1 cellular context compared by ENCODE assay signal in the genomic region with DNA sequence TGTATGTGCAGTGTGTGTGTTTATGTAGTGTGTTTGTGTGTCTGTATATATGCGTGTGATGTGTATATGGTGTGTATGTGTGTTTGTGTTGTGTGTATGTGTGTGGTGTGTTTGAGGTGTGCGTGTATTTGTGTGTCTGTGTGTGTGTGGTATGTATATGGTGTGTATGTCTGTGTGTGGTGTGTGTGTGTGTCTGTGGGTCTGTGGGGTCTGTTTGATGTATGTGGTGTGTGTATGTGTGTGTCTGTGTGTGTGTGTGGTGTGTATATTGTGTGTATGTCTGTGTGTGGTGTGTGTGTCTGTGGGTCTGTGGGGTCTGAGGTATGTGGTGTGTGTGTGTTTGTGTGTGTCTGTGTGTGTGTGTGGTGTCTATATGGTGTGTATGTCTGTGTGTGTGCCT.
TF ChIP-seq lines count a peak whose summit lies in the region.

No MANE protein-coding gene starts in this region.

TF ChIP-seq in HEK293, 187 proteins besides CTCF, POLR2A, EP300 and RAD21 (continued from another document):
- TF ChIP-seq, protein P1, sequence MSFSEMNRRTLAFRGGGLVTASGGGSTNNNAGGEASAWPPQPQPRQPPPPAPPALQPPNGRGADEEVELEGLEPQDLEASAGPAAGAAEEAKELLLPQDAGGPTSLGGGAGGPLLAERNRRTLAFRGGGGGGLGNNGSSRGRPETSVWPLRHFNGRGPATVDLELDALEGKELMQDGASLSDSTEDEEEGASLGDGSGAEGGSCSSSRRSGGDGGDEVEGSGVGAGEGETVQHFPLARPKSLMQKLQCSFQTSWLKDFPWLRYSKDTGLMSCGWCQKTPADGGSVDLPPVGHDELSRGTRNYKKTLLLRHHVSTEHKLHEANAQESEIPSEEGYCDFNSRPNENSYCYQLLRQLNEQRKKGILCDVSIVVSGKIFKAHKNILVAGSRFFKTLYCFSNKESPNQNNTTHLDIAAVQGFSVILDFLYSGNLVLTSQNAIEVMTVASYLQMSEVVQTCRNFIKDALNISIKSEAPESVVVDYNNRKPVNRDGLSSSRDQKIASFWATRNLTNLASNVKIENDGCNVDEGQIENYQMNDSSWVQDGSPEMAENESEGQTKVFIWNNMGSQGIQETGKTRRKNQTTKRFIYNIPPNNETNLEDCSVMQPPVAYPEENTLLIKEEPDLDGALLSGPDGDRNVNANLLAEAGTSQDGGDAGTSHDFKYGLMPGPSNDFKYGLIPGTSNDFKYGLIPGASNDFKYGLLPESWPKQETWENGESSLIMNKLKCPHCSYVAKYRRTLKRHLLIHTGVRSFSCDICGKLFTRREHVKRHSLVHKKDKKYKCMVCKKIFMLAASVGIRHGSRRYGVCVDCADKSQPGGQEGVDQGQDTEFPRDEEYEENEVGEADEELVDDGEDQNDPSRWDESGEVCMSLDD (tag by site-specific recombination; IDR thresholded peaks at IDR 0.05) = no peak
- no peak for TF ChIP-seq ZNF354C (tag by site-specific recombination; IDR thresholded peaks at IDR 0.05; ENCODE audit: borderline replicate concordance, low read depth)
- peak; percentile 16; the same call in 1 of the 2 replicates for TF ChIP-seq ZNF398 (tag by site-specific recombination; IDR thresholded peaks at IDR 0.05)
- TF ChIP-seq ZNF776 (tag by site-specific recombination; IDR thresholded peaks at IDR 0.05; ENCODE audit: borderline replicate concordance) = 0 out of 2 replicates have a peak, but pooled peaks have one; percentile 47
- TF ChIP-seq, protein P2, sequence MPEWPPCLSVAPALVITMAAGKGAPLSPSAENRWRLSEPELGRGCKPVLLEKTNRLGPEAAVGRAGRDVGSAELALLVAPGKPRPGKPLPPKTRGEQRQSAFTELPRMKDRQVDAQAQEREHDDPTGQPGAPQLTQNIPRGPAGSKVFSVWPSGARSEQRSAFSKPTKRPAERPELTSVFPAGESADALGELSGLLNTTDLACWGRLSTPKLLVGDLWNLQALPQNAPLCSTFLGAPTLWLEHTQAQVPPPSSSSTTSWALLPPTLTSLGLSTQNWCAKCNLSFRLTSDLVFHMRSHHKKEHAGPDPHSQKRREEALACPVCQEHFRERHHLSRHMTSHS (tag by site-specific recombination; IDR thresholded peaks at IDR 0.05) = no peak
- 0 out of 2 replicates have a peak, but pooled peaks have one; percentile 78 for TF ChIP-seq ZNF311 (tag by site-specific recombination; IDR thresholded peaks at IDR 0.05; ENCODE audit: borderline replicate concordance)
- no peak for TF ChIP-seq GLIS1 (tag by site-specific recombination; IDR thresholded peaks at IDR 0.05)
- peak; percentile 50; the same call in 1 of the 2 replicates for TF ChIP-seq ZNF148 (tag by site-specific recombination; IDR thresholded peaks at IDR 0.05; ENCODE audit: borderline replicate concordance)
- no peak for TF ChIP-seq ZNF701 (tag by site-specific recombination; IDR thresholded peaks at IDR 0.05)
- TF ChIP-seq ZNF157 (tag by site-specific recombination; IDR thresholded peaks at IDR 0.05) = no peak
- no peak for TF ChIP-seq ZNF548 (tag by site-specific recombination; IDR thresholded peaks at IDR 0.05)
- TF ChIP-seq, protein P3, sequence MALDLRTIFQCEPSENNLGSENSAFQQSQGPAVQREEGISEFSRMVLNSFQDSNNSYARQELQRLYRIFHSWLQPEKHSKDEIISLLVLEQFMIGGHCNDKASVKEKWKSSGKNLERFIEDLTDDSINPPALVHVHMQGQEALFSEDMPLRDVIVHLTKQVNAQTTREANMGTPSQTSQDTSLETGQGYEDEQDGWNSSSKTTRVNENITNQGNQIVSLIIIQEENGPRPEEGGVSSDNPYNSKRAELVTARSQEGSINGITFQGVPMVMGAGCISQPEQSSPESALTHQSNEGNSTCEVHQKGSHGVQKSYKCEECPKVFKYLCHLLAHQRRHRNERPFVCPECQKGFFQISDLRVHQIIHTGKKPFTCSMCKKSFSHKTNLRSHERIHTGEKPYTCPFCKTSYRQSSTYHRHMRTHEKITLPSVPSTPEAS (tag by site-specific recombination; IDR thresholded peaks at IDR 0.05) = peak; percentile 46; the same call in 1 of the 2 replicates
- no peak for TF ChIP-seq ZSCAN16 (tag by site-specific recombination; IDR thresholded peaks at IDR 0.05)
TF ChIP-seq in HEK293: peak in this region for 6.
